1 cellular context compared by ENCODE assay signal in genomic region chr9:85667374-85667773, GRCh38.
TF ChIP-seq lines count a peak whose summit lies in the region.

No MANE protein-coding gene starts in this region.

TF ChIP-seq in SK-N-SH, 30 proteins besides CTCF, POLR2A, EP300 and RAD21 (continued from another document):
- TF ChIP-seq RFX5 (IDR thresholded peaks at IDR 0.05; ENCODE audit: low read length) = peak; percentile 90
- no peak for TF ChIP-seq FOXJ3 (CRISPR knock-in tag; IDR thresholded peaks at IDR 0.05)
- no peak for TF ChIP-seq CHD2 (IDR thresholded peaks at IDR 0.05; ENCODE audit: low read length, partially characterized antibody)
- TF ChIP-seq YY1 (IDR thresholded peaks at IDR 0.05; ENCODE audit: low read depth) = no peak
- no peak for TF ChIP-seq TEAD4 (IDR thresholded peaks at IDR 0.05; ENCODE audit: borderline replicate concordance, insufficient read depth)
- peak; percentile 58 for TF ChIP-seq GATA2 (CRISPR knock-in tag; IDR thresholded peaks at IDR 0.05)
- TF ChIP-seq TCF12 (IDR thresholded peaks at IDR 0.05) = no peak
- TF ChIP-seq IRF3 (IDR thresholded peaks at IDR 0.05; ENCODE audit: low read depth, low read length) = no peak
